26 cellular contexts compared by ENCODE assay signal in genomic region chr16:86122681-86123342, GRCh38.
"Had no signal": no experiment of that assay in that cellular context is flagged by ENCODE, and none has a peak within 500 bp of the region (broad histone marks: within the 10 kb centered on the region; RNA-seq: fewer than 3 reads in every experiment).

No MANE protein-coding gene starts in this region.

- H3K36me3 ChIP-seq: colonic mucosa, esophagus squamous epithelium, gastrocnemius medialis, right lobe of liver, uterus had no signal

- H3K4me3 ChIP-seq: colonic mucosa, dorsolateral prefrontal cortex, esophagus squamous epithelium, gastrocnemius medialis, right lobe of liver, smooth muscle cell, uterus had no signal

- H3K27ac ChIP-seq: colonic mucosa, dorsolateral prefrontal cortex, esophagus squamous epithelium, gastrocnemius medialis, right lobe of liver, uterus had no signal

- DNase-seq: activated B cell treated with CpG ODN at 0.5 μM for 24 hours; activated CD4-positive, alpha-beta memory T cell treated with anti-CD3 and anti-CD28 coated beads, Interleukin-2, amount 10 ng/mL, durations not matched to agents 7 days and 5 days; activated CD4-positive, alpha-beta T cell treated with anti-CD3 and anti-CD28 coated beads for 48 hours; activated effector memory CD4-positive, alpha-beta T cell treated with Interleukin-2 at 50 U/mL for 16 hours; activated naive CD4-positive, alpha-beta T cell treated with anti-CD3 and anti-CD28 coated beads for 36 hours; activated naive CD8-positive, alpha-beta T cell treated with anti-CD3 and anti-CD28 coated beads, Interleukin-2, amount 10 ng/mL, durations not matched to agents 7 days and 5 days; activated T-cell treated with anti-CD3 and anti-CD28 coated beads, Interleukin-2, amount 50 U/mL, for 72 hours; amniotic stem cell; colonic mucosa; dorsolateral prefrontal cortex; effector memory CD8-positive, alpha-beta T cell; esophagus squamous epithelium; gastrocnemius medialis; hypothalamus; left ventricle myocardium superior; mammary epithelial cell; occipital lobe; posterior cingulate gyrus; right lobe of liver; stimulated activated CD4-positive, alpha-beta T cell treated with anti-CD3 and anti-CD28 coated beads, Interleukin-15, amount 100 ng/mL, for 24 hours; stimulated activated naive B cell treated with anti-CD40 and anti-IgM and Interleukin-4, amounts not matched to agents 10 μg/mL and 1 μg/mL and 100 μg/mL, for 72 hours; T-helper 1 cell; trophoblast cell; uterus had no signal

- ATAC-seq: activated T-cell treated with anti-CD3 and anti-CD28 coated beads, Interleukin-2, amount 50 U/mL, for 72 hours; effector memory CD8-positive, alpha-beta T cell; gastrocnemius medialis; left ventricle myocardium superior; right lobe of liver; stimulated activated naive B cell treated with anti-CD40 and anti-IgM and Interleukin-4, amounts not matched to agents 10 μg/mL and 1 μg/mL and 100 μg/mL, for 72 hours had no signal

- FAIRE-seq: bronchial epithelial cell had no signal

- H3K27me3 ChIP-seq: colonic mucosa, right lobe of liver, uterus had no signal

- H3K4me1 ChIP-seq: colonic mucosa, gastrocnemius medialis, right lobe of liver, uterus had no signal

- H3K4me2 ChIP-seq: smooth muscle cell had no signal

- H3K9me3 ChIP-seq: colonic mucosa, esophagus squamous epithelium, gastrocnemius medialis, right lobe of liver, uterus had no signal
